ENCODE assay signal across 13 cellular contexts in genomic region chr17:77434136-77435114, GRCh38.
DNase-seq lines count a peak whose midpoint lies in the region; ATAC-seq and TF ChIP-seq lines count a peak whose summit lies in the region.
"Had no signal": no experiment of that assay in that cellular context is flagged by ENCODE, and none has a peak within 500 bp of the region (broad histone marks: within the 10 kb centered on the region; RNA-seq: fewer than 3 reads in every experiment).

No MANE protein-coding gene starts in this region.

- no peak for TF ChIP-seq EP300 in sigmoid colon (IDR thresholded peaks at IDR 0.05)

- no peaks in the 10 kb centered on the region for H3K27me3 Mint-ChIP-seq in endodermal cell (ENCODE audit: insufficient read depth)

- H3K4me1 ChIP-seq in endodermal cell (ENCODE audit: control insufficient read depth, insufficient read depth, low read length) (peaks cover 17% of the 10 kb centered on the region), sigmoid colon (peaks cover 0 to 100% (median 98%) of the 10 kb centered on the region in 4 donors), PC-9 (replicated peaks; ENCODE audit: insufficient read depth) (no peaks in the 10 kb centered on the region)

- intact Hi-C loops in sigmoid colon (cut with DNase I) (no loop called here), PC-9 (cut with micrococcal nuclease; ENCODE audit: unreplicated experiment) (no loop called here)

- H3K4me1 Mint-ChIP-seq in endodermal cell, result peaks cover 30% of the 10 kb centered on the region

- H3K4me2 ChIP-seq in SU-DHL-6 (ENCODE audit: low read depth, low read length, poor library complexity, severe bottlenecking), result peak overlapping the region; percentile 72
- no peak overlapping the region for H3K4me2 ChIP-seq in PC-9

- peaks cover 83% of the 10 kb centered on the region for H3F3A ChIP-seq in SU-DHL-6 (ENCODE audit: insufficient read depth)
- H3F3A ChIP-seq in PC-9 (ENCODE audit: insufficient read depth, low read depth), result no peaks in the 10 kb centered on the region; the same call in 1 of the 2 replicates

- no TSS peak for BruUV-seq in PC-9 (replicated peaks; lab: Mats Ljungman, UMichigan)

- no peak for TF ChIP-seq POLR2A in sigmoid colon (IDR thresholded peaks at IDR 0.05)

- H3K36me3 ChIP-seq in SU-DHL-6 (ENCODE audit: low read length) (no peaks in the 10 kb centered on the region), endodermal cell (ENCODE audit: control insufficient read depth, insufficient read depth, low read length) (peaks cover 13% of the 10 kb centered on the region), sigmoid colon (no peaks in the 10 kb centered on the region), PC-9 (ENCODE audit: low read depth) (no peaks in the 10 kb centered on the region)
- H3K36me3 ChIP-seq: tibial artery had no signal

- peaks cover 35% of the 10 kb centered on the region for H3K79me2 ChIP-seq in SU-DHL-6 (ENCODE audit: insufficient read depth, low read length)
- H3K79me2 ChIP-seq in PC-9 (ENCODE audit: low read depth), result peaks cover 8% of the 10 kb centered on the region; the same call in 1 of the 2 replicates

- 92 to 95% methylated on average over 14 to 26 of the region's 26 CpGs for WGBS in endodermal cell (ENCODE audit: insufficient coverage in 1 of 2, insufficient read length in 1 of 2), 2 experiments
- WGBS in sigmoid colon, 2 donors, result 80 to 89% methylated on average over 26 of the region's 26 CpGs

- H3K27me3 ChIP-seq in SU-DHL-6 (ENCODE audit: low read length), result no peaks in the 10 kb centered on the region
- no peaks in the 10 kb centered on the region for H3K27me3 ChIP-seq in endodermal cell (ENCODE audit: control insufficient read depth, insufficient read depth, low read length, poor library complexity, severe bottlenecking)
- no peaks in the 10 kb centered on the region for H3K27me3 ChIP-seq in sigmoid colon
- H3K27me3 ChIP-seq in PC-9 (ENCODE audit: insufficient read depth, low read depth), result no peaks in the 10 kb centered on the region
- H3K27me3 ChIP-seq: tibial artery had no signal

- TF ChIP-seq CTCF in SU-DHL-6 (IDR thresholded peaks at IDR 0.05; ENCODE audit: insufficient read depth, low read length, poor library complexity, severe bottlenecking) (no peak), endodermal cell (conservative IDR thresholded peaks at IDR 0.05) (no peak), sigmoid colon (IDR thresholded peaks at IDR 0.05) (no peak), PC-9 (conservative IDR thresholded peaks at IDR 0.05) (no peak)

- no peak for ATAC-seq in HG02970 (IDR thresholded peaks at IDR 0.05; ENCODE audit: low FRiP score, unreplicated experiment)

- H3K9me3 ChIP-seq in SU-DHL-6 (ENCODE audit: insufficient read depth, low read length), result no peaks in the 10 kb centered on the region
- H3K9me3 ChIP-seq in endodermal cell (ENCODE audit: control insufficient read depth, low read length), result no peaks in the 10 kb centered on the region
- H3K9me3 ChIP-seq in sigmoid colon, result no peaks in the 10 kb centered on the region
- no peaks in the 10 kb centered on the region for H3K9me3 ChIP-seq in PC-9 (ENCODE audit: insufficient read depth, low read depth)
- H3K9me3 ChIP-seq: tibial artery had no signal

- no peaks in the 10 kb centered on the region for H3K9me3 Mint-ChIP-seq in endodermal cell

- POLR2A ChIA-PET in PC-9 (lab: Charles Lee; ENCODE audit: unreplicated experiment), result no interaction called here

- H3K4me3 ChIP-seq in SU-DHL-6 (ENCODE audit: insufficient read depth, low read length, poor library complexity, severe bottlenecking), result peak overlapping the region; percentile 53
- H3K4me3 ChIP-seq in endodermal cell (ENCODE audit: low read length), result no peak overlapping the region
- no peak overlapping the region for H3K4me3 ChIP-seq in sigmoid colon
- no peak overlapping the region for H3K4me3 ChIP-seq in PC-9
- H3K4me3 ChIP-seq: tibial artery had no signal

- H2AFZ ChIP-seq in SU-DHL-6 (ENCODE audit: low read depth, low read length, severe bottlenecking) (no peak overlapping the region), PC-9 (no peak overlapping the region)

- H3K27ac ChIP-seq in SU-DHL-6 (ENCODE audit: low read depth, low read length), result peak overlapping the region; percentile 100
- H3K27ac ChIP-seq in endodermal cell (ENCODE audit: low read depth, low read length), result peak overlapping the region; percentile 51
- peak overlapping the region in 3 of 4 donors; percentile 96 to 100 (median 99) for H3K27ac ChIP-seq in sigmoid colon
- H3K27ac ChIP-seq in PC-9, result no peak overlapping the region
- H3K27ac ChIP-seq: 22Rv1, tibial artery had no signal

- H3K36me3 Mint-ChIP-seq in endodermal cell (ENCODE audit: low read depth), result peaks cover 1% of the 10 kb centered on the region

- no peaks in the 10 kb centered on the region for H3K9me2 ChIP-seq in SU-DHL-6 (replicated peaks; ENCODE audit: insufficient read depth, low read length)
- no peaks in the 10 kb centered on the region for H3K9me2 ChIP-seq in PC-9 (ENCODE audit: insufficient read depth)

- DNase-seq in NCI-H1694 treated with DMSO at 0.1 percent for 48 hours (lab: John Stamatoyannopoulos, UW) (peak; percentile 25), NCI-H1694 (lab: John Stamatoyannopoulos, UW) (no peak), endodermal cell (no peak), sigmoid colon (no peak), PC-9 (no peak), NCI-H2029 (lab: John Stamatoyannopoulos, UW) (no peak)
- DNase-seq: foreskin melanocyte, GF-D8, NCI-H2227 treated with DMSO at 0.1 percent for 48 hours, tibial artery had no signal

- H3K4me3 Mint-ChIP-seq in endodermal cell, result no peak overlapping the region

- H3K27ac Mint-ChIP-seq in endodermal cell, result no peak overlapping the region

- H4K20me1 ChIP-seq in SU-DHL-6 (ENCODE audit: low read depth, low read length), result no peaks in the 10 kb centered on the region
- H4K20me1 ChIP-seq in PC-9 (ENCODE audit: insufficient read depth), result peaks cover 73% of the 10 kb centered on the region

- H3K9ac ChIP-seq in SU-DHL-6 (ENCODE audit: low read length) (peak overlapping the region; percentile 91), endodermal cell (ENCODE audit: extremely low read depth, low read length, poor library complexity, severe bottlenecking) (no peak overlapping the region)

- CTCF ChIA-PET in PC-9 (lab: Charles Lee), result no interaction called here
